10 cellular contexts compared by ENCODE assay signal in the genomic region with DNA sequence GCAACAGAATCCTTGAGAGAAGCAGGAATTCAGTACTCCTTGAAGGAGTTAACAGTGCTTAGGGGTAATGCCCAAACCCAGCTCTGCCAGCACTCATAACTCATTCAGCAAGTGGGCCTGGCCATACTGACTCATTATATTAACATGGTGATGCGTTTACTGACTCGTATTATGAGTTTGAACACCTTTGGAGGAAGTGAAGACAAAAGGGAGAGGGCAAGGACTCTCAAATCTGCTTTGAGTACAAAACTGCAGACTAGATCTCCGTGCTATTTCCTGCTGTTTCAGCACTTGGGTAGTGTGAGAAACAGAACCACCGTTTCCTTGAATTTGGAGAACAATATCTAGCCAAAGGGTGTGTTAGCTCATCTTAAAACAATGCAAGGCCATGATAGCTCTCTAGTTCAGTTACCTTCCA. TPM values are rescaled to one million over a fixed set of nuclear protein-coding genes. Genes with fewer than 3 reads are reported as not detected.
DNase-seq lines count a peak whose midpoint lies in the region; ATAC-seq, FAIRE-seq and TF ChIP-seq lines count a peak whose summit lies in the region.
"Had no signal": no experiment of that assay in that cellular context is flagged by ENCODE, and none has a peak within 500 bp of the region (broad histone marks: within the 10 kb centered on the region; RNA-seq: fewer than 3 reads in every experiment).

No MANE protein-coding gene starts in this region.

- FAIRE-seq in GM12892 (lab: Jason Lieb, UNC): peak; percentile 81

- ATAC-seq in GM21619 (IDR thresholded peaks at IDR 0.05; ENCODE audit: unreplicated experiment): peak; percentile 72
- ATAC-seq in T-helper 17 cell: no peak

- H3K4me3 ChIP-seq in fibroblast of pulmonary artery (replicated peaks; ENCODE audit: low read depth, low read length): no peak overlapping the region
- H3K4me3 ChIP-seq in vagina: no peak overlapping the region
- H3K4me3 ChIP-seq in H7 (ENCODE audit: insufficient read depth, low read depth, low read length): no peak overlapping the region

- no peak overlapping the region for H3K27ac ChIP-seq in vagina

- H3K9me3 ChIP-seq in vagina (no peaks in the 10 kb centered on the region), T-helper 17 cell (ENCODE audit: control insufficient read depth, low read length, poor library complexity, severe bottlenecking) (no peaks in the 10 kb centered on the region)

- peaks cover 19% of the 10 kb centered on the region for H3K4me1 ChIP-seq in vagina

- H3K36me3 ChIP-seq in vagina (no peaks in the 10 kb centered on the region), H7 (replicated peaks; ENCODE audit: control insufficient read depth, insufficient read depth, low read length) (no peaks in the 10 kb centered on the region)

- intact Hi-C loops in vagina (cut with DNase I): no loop called here

- H3K27me3 ChIP-seq in vagina (no peaks in the 10 kb centered on the region), H7 (ENCODE audit: control insufficient read depth, insufficient read depth, low read length) (no peaks in the 10 kb centered on the region)

- no peak overlapping the region for H3K27ac Mint-ChIP-seq in T-helper 17 cell
- H3K27ac Mint-ChIP-seq: dendritic cell treated with granulocyte-macrophage colony-stimulating factor and Interleukin-4, amounts not matched to agents 40 ng/mL and 50 ng/mL, for 4 days had no signal

- H3K4me1 Mint-ChIP-seq in T-helper 17 cell: peaks cover 2% of the 10 kb centered on the region

- no peak overlapping the region for H3K4me3 Mint-ChIP-seq in T-helper 17 cell
- H3K4me3 Mint-ChIP-seq: dendritic cell treated with granulocyte-macrophage colony-stimulating factor and Interleukin-4, amounts not matched to agents 40 ng/mL and 50 ng/mL, for 4 days had no signal

- H3K36me3 Mint-ChIP-seq in T-helper 17 cell (ENCODE audit: low read depth): no peaks in the 10 kb centered on the region

- DNase-seq in GM12892 (ENCODE audit: insufficient read length) (no peak), HS-27A (ENCODE audit: low read depth) (peak; percentile 24), fibroblast of pulmonary artery (ENCODE audit: low read depth) (peak; percentile 57), vagina (ENCODE audit: extremely low spot score in 2 of 2) (no peak), T-helper 17 cell (no peak), H7 (no peak), SHP77 (lab: John Stamatoyannopoulos, UW) (no peak)
- DNase-seq: NCI-H1436 treated with DMSO at 0.1 percent for 48 hours had no signal

- H3K27me3 Mint-ChIP-seq in T-helper 17 cell: peaks cover 1% of the 10 kb centered on the region
- H3K27me3 Mint-ChIP-seq: dendritic cell treated with granulocyte-macrophage colony-stimulating factor and Interleukin-4, amounts not matched to agents 40 ng/mL and 50 ng/mL, for 4 days had no signal

- TF ChIP-seq CTCF in fibroblast of pulmonary artery (IDR thresholded peaks at IDR 0.05; ENCODE audit: low read length, missing control alignments) (no peak), vagina (IDR thresholded peaks at IDR 0.05) (no peak)

- TF ChIP-seq POLR2A in GM12892 (IDR thresholded peaks at IDR 0.05; ENCODE audit: low read depth, low read length) (no peak), vagina (IDR thresholded peaks at IDR 0.05) (no peak)

RNA-seq across cellular contexts. Expression of gene SLC16A9, which starts 30.8 kb away (rescaled TPM):
- 3.9 TPM for polyA plus RNA-seq in GM12892 (2012; ENCODE audit: missing spikeins)
- total RNA-seq in vagina (3.7 TPM), T-helper 17 cell (under 1 TPM; 0.07 to 0.18 TPM)
- 4.1 and 5.7 TPM in 2 replicates for total RNA-seq in H7 (2014; rRNA removed; shearing (Covaris generic))

Comparison
In these comparisons a context has a peak if more than half of its experiments do, and no peak if none do; other contexts are left out.
1. DNase-seq: peak in HS-27A (single experiment) and fibroblast of pulmonary artery (single experiment); none in GM12892 (single experiment), vagina (0 of 2), T-helper 17 cell (0 of 3), H7 (single experiment) and SHP77 (0 of 2).